1 cellular context compared by ENCODE assay signal in the genomic region with DNA sequence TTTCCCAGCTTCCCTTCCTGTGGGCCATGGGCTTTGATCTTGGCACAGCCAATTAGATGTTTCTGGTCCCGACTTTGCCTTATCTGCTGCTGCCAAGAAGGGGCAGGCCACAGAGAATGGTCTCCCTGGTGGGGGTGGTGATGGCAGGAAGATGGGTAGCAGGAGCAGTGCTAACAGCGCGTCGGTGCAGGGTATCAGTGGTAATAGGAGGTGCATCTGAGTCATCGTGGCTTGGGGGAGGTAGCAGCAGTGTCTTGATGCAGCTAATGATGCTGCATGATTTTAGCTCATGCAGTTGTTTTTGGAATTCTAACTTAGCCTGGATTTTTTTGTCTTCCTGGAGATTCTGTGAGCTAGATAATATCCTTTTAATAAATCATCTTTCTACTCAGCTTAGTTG.
TF ChIP-seq lines count a peak whose summit lies in the region.

No MANE protein-coding gene starts in this region.

TF ChIP-seq in GM12878, 131 proteins besides CTCF, POLR2A, EP300 and RAD21:
- TF ChIP-seq SIN3A (IDR thresholded peaks at IDR 0.05; ENCODE audit: low read depth, low read length) = no peak
- TF ChIP-seq BCL11A (IDR thresholded peaks at IDR 0.05; ENCODE audit: low read depth, low read length) = no peak
- TF ChIP-seq, protein P1, sequence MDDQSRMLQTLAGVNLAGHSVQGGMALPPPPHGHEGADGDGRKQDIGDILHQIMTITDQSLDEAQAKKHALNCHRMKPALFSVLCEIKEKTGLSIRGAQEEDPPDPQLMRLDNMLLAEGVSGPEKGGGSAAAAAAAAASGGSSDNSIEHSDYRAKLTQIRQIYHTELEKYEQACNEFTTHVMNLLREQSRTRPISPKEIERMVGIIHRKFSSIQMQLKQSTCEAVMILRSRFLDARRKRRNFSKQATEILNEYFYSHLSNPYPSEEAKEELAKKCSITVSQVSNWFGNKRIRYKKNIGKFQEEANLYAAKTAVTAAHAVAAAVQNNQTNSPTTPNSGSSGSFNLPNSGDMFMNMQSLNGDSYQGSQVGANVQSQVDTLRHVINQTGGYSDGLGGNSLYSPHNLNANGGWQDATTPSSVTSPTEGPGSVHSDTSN (IDR thresholded peaks at IDR 0.05; ENCODE audit: insufficient replicate concordance, low read depth, low read length) = no peak
- TF ChIP-seq BHLHE40 (IDR thresholded peaks at IDR 0.05; ENCODE audit: borderline replicate concordance in 1 of 2, low read depth in 2 of 2, low read length in 1 of 2) = no peak
- no peak for TF ChIP-seq BRCA1 (IDR thresholded peaks at IDR 0.05; ENCODE audit: low read depth, low read length)
- TF ChIP-seq YBX1 (IDR thresholded peaks at IDR 0.05) = no peak
- TF ChIP-seq, protein P2, sequence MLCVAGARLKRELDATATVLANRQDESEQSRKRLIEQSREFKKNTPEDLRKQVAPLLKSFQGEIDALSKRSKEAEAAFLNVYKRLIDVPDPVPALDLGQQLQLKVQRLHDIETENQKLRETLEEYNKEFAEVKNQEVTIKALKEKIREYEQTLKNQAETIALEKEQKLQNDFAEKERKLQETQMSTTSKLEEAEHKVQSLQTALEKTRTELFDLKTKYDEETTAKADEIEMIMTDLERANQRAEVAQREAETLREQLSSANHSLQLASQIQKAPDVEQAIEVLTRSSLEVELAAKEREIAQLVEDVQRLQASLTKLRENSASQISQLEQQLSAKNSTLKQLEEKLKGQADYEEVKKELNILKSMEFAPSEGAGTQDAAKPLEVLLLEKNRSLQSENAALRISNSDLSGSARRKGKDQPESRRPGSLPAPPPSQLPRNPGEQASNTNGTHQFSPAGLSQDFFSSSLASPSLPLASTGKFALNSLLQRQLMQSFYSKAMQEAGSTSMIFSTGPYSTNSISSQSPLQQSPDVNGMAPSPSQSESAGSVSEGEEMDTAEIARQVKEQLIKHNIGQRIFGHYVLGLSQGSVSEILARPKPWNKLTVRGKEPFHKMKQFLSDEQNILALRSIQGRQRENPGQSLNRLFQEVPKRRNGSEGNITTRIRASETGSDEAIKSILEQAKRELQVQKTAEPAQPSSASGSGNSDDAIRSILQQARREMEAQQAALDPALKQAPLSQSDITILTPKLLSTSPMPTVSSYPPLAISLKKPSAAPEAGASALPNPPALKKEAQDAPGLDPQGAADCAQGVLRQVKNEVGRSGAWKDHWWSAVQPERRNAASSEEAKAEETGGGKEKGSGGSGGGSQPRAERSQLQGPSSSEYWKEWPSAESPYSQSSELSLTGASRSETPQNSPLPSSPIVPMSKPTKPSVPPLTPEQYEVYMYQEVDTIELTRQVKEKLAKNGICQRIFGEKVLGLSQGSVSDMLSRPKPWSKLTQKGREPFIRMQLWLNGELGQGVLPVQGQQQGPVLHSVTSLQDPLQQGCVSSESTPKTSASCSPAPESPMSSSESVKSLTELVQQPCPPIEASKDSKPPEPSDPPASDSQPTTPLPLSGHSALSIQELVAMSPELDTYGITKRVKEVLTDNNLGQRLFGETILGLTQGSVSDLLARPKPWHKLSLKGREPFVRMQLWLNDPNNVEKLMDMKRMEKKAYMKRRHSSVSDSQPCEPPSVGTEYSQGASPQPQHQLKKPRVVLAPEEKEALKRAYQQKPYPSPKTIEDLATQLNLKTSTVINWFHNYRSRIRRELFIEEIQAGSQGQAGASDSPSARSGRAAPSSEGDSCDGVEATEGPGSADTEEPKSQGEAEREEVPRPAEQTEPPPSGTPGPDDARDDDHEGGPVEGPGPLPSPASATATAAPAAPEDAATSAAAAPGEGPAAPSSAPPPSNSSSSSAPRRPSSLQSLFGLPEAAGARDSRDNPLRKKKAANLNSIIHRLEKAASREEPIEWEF (IDR thresholded peaks at IDR 0.05; ENCODE audit: insufficient replicate concordance, low read depth, low read length) = no peak
- TF ChIP-seq RB1 (IDR thresholded peaks at IDR 0.05; ENCODE audit: borderline replicate concordance) = no peak
- no peak for TF ChIP-seq MYC (IDR thresholded peaks at IDR 0.05; ENCODE audit: insufficient read depth, insufficient read length, insufficient replicate concordance, low read length, severe bottlenecking)
- TF ChIP-seq NFXL1 (IDR thresholded peaks at IDR 0.05; ENCODE audit: borderline replicate concordance) = no peak
- TF ChIP-seq, protein P3, sequence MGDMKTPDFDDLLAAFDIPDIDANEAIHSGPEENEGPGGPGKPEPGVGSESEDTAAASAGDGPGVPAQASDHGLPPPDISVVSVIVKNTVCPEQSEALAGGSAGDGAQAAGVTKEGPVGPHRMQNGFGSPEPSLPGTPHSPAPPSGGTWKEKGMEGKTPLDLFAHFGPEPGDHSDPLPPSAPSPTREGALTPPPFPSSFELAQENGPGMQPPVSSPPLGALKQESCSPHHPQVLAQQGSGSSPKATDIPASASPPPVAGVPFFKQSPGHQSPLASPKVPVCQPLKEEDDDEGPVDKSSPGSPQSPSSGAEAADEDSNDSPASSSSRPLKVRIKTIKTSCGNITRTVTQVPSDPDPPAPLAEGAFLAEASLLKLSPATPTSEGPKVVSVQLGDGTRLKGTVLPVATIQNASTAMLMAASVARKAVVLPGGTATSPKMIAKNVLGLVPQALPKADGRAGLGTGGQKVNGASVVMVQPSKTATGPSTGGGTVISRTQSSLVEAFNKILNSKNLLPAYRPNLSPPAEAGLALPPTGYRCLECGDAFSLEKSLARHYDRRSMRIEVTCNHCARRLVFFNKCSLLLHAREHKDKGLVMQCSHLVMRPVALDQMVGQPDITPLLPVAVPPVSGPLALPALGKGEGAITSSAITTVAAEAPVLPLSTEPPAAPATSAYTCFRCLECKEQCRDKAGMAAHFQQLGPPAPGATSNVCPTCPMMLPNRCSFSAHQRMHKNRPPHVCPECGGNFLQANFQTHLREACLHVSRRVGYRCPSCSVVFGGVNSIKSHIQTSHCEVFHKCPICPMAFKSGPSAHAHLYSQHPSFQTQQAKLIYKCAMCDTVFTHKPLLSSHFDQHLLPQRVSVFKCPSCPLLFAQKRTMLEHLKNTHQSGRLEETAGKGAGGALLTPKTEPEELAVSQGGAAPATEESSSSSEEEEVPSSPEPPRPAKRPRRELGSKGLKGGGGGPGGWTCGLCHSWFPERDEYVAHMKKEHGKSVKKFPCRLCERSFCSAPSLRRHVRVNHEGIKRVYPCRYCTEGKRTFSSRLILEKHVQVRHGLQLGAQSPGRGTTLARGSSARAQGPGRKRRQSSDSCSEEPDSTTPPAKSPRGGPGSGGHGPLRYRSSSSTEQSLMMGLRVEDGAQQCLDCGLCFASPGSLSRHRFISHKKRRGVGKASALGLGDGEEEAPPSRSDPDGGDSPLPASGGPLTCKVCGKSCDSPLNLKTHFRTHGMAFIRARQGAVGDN (IDR thresholded peaks at IDR 0.05) = no peak
- TF ChIP-seq ZNF384 (IDR thresholded peaks at IDR 0.05; ENCODE audit: borderline replicate concordance, low read depth, low read length) = no peak
- TF ChIP-seq, protein P4, sequence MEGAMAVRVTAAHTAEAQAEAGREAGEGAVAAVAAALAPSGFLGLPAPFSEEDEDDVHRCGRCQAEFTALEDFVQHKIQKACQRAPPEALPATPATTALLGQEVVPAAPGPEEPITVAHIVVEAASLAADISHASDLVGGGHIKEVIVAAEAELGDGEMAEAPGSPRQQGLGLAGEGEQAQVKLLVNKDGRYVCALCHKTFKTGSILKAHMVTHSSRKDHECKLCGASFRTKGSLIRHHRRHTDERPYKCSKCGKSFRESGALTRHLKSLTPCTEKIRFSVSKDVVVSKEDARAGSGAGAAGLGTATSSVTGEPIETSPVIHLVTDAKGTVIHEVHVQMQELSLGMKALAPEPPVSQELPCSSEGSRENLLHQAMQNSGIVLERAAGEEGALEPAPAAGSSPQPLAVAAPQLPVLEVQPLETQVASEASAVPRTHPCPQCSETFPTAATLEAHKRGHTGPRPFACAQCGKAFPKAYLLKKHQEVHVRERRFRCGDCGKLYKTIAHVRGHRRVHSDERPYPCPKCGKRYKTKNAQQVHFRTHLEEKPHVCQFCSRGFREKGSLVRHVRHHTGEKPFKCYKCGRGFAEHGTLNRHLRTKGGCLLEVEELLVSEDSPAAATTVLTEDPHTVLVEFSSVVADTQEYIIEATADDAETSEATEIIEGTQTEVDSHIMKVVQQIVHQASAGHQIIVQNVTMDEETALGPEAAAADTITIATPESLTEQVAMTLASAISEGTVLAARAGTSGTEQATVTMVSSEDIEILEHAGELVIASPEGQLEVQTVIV (IDR thresholded peaks at IDR 0.05; ENCODE audit: borderline replicate concordance, partially characterized antibody) = no peak
- TF ChIP-seq FOS (IDR thresholded peaks at IDR 0.05; ENCODE audit: borderline replicate concordance, extremely low read depth, insufficient read length) = no peak
- TF ChIP-seq IRF4 (IDR thresholded peaks at IDR 0.05; ENCODE audit: low read depth, low read length) = no peak
- no peak for TF ChIP-seq ZZZ3 (IDR thresholded peaks at IDR 0.05; ENCODE audit: control insufficient read depth, insufficient read length, low read depth)
- TF ChIP-seq, protein P5, sequence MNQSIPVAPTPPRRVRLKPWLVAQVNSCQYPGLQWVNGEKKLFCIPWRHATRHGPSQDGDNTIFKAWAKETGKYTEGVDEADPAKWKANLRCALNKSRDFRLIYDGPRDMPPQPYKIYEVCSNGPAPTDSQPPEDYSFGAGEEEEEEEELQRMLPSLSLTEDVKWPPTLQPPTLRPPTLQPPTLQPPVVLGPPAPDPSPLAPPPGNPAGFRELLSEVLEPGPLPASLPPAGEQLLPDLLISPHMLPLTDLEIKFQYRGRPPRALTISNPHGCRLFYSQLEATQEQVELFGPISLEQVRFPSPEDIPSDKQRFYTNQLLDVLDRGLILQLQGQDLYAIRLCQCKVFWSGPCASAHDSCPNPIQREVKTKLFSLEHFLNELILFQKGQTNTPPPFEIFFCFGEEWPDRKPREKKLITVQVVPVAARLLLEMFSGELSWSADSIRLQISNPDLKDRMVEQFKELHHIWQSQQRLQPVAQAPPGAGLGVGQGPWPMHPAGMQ (IDR thresholded peaks at IDR 0.05; ENCODE audit: borderline replicate concordance) = no peak
- TF ChIP-seq POLR2AphosphoS5 (IDR thresholded peaks at IDR 0.05; ENCODE audit: low read length) = no peak
